In the genomic region with DNA sequence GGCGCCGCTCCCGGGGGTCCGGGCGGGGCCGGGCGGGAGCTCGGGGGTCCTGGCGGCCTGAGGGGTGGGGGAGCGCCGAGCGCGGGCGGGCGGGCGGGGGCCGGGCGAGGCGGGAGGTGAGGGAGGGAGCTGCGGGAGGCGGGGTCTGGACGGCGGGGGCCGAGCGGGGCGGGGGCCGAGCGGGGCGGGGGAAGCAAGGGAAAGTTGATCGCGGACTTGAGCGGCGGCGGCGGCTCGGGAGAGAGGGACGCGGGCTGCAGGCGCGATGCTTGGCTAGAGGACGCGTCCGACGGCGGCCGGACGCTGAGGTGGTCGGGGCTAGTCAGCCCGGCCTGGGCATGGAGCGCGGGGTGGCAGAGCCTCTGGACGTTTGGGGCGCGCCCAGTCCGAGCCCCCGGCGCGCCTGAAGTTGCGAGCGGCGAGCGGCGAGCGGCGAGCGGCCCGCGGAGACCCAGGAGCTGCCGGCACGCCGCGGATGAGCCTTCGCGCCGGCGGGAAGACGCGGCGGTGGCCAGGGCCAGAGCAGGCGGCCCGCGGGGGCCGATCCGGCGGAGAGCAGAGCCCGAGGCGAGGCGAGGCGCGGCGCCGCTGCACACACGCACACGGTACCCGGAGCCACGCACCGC, we compare ENCODE assay signal across 8 cellular contexts. TPM values are rescaled to one million over a fixed set of nuclear protein-coding genes. Genes with fewer than 3 reads are reported as not detected.
A peak's percentile ranks its signal among the peaks of the same experiment; 100 is the strongest.
DNase-seq lines count a peak whose midpoint lies in the region; ATAC-seq and TF ChIP-seq lines count a peak whose summit lies in the region.

A gene (plus strand): TSS at position 207 of the 626 bp plus-strand sequence. CDS start 42,912 bp downstream, outside the sequence.

- 1 to 2% (median 1%) methylated on average over 35 to 97 of the region's 97 CpGs for WGBS in stomach, 5 donors

- POLR2A ChIA-PET in A673 (lab: Charles Lee; ENCODE audit: low non-redundant PET): no interaction called here
- POLR2A ChIA-PET in HEK293 (lab: Yijun Ruan, JAX): interaction anchor here (0.6 to 1.5 kb wide), 2 partner anchors 74 to 311 kb away, joined by 3 read pairs; no protein-coding TSS in a partner anchor

- no TSS peak for BruUV-seq in A673 (replicated peaks; lab: Mats Ljungman, UMichigan)

- no peaks in the 10 kb centered on the region for H3K36me3 Mint-ChIP-seq in activated naive CD4-positive, alpha-beta T cell treated with anti-CD3 and anti-CD28 coated beads, Interleukin-2, amount 50 U/mL, for 72 hours

- peak; percentile 68 for DNase-seq in A673 (ENCODE audit: low spot score)
- no peak for DNase-seq in activated naive CD4-positive, alpha-beta T cell treated with anti-CD3 and anti-CD28 coated beads, Interleukin-2, amount 50 U/mL, for 72 hours (ENCODE audit: low spot score in 2 of 2)
- peak; percentile 3 for DNase-seq in iris pigment epithelial cell (ENCODE audit: low read depth)
- DNase-seq in stomach: peak; percentile 35
- DNase-seq in NK-92 treated with Interleukin-12 subunit alpha and Interleukin-12 subunit beta, amount 100 ng/mL, for 24 hours (lab: John Stamatoyannopoulos, UW): no peak
- DNase-seq in DMS153 (lab: John Stamatoyannopoulos, UW): no peak

- TF ChIP-seq CTCF in A673 (conservative IDR thresholded peaks at IDR 0.05; ENCODE audit: low read depth, low read length) (no peak), HEK293 (tag by site-specific recombination; IDR thresholded peaks at IDR 0.05) (no peak), stomach (IDR thresholded peaks at IDR 0.05) (no peak)

- no peaks in the 10 kb centered on the region for H3K36me3 ChIP-seq in A673 (ENCODE audit: insufficient read depth, low read length, poor library complexity, severe bottlenecking)
- no peaks in the 10 kb centered on the region for H3K36me3 ChIP-seq in HEK293 (ENCODE audit: control insufficient read depth in 2 of 2, insufficient read depth in 1 of 2, low read length in 2 of 2)
- no peaks in the 10 kb centered on the region for H3K36me3 ChIP-seq in stomach

- H3K4me3 ChIP-seq in A673 (ENCODE audit: low read depth, low read length, poor library complexity, severe bottlenecking) (peak within 1 kb of the TSS; percentile 67), HEK293 (ENCODE audit: low read depth, low read length) (peak within 1 kb of the TSS; percentile 40), stomach (peak within 1 kb of the TSS; percentile 53 to 61 (median 56))

- intact Hi-C loops in A673 (cut with micrococcal nuclease; ENCODE audit: unreplicated experiment): loop anchor here (1.0 to 5.0 kb wide), 2 partner anchors 172 to 300 kb away; no protein-coding TSS in a partner anchor
- intact Hi-C loops in stomach (cut with DNase I; ENCODE audit: low total_unique reads): loop anchor here (10.0 kb wide), 1 partner anchor 308 kb away; no protein-coding TSS in a partner anchor

- H3K4me1 ChIP-seq in A673 (ENCODE audit: insufficient read depth, low read length, poor library complexity, severe bottlenecking) (peaks cover 10% of the 10 kb centered on the region), HEK293 (ENCODE audit: control insufficient read depth, insufficient read depth, low read length) (peaks cover 4% of the 10 kb centered on the region; the same call in 1 of the 2 replicates), stomach (peaks cover 17 to 24% (median 23%) of the 10 kb centered on the region in 4 donors)

- H3K27ac Mint-ChIP-seq in activated naive CD4-positive, alpha-beta T cell treated with anti-CD3 and anti-CD28 coated beads, Interleukin-2, amount 50 U/mL, for 72 hours: no peak within 1 kb of the TSS

- H3K27me3 ChIP-seq in A673 (replicated peaks; ENCODE audit: insufficient read depth, low read depth, low read length, poor library complexity) (no peaks in the 10 kb centered on the region), stomach (peaks cover 5 to 77% (median 54%) of the 10 kb centered on the region in 3 donors)

- H3K9me3 ChIP-seq in A673 (ENCODE audit: low read depth, low read length, poor library complexity, severe bottlenecking): no peaks in the 10 kb centered on the region
- no peaks in the 10 kb centered on the region for H3K9me3 ChIP-seq in HEK293 (ENCODE audit: control insufficient read depth, insufficient read depth, low read depth, low read length)
- H3K9me3 ChIP-seq in stomach: no peaks in the 10 kb centered on the region

- CTCF ChIA-PET in A673 (lab: Charles Lee): interaction anchor here (0.5 to 3.1 kb wide), 6 partner anchors 13 to 311 kb away, joined by 4 to 22 read pairs (median 5); no protein-coding TSS in a partner anchor
- CTCF ChIA-PET in HEK293 (lab: Yijun Ruan, JAX): interaction anchor here (1.0 to 1.2 kb wide), 2 partner anchors 124 to 173 kb away, joined by 3 to 6 read pairs; no protein-coding TSS in a partner anchor

- H3K9me3 Mint-ChIP-seq in activated naive CD4-positive, alpha-beta T cell treated with anti-CD3 and anti-CD28 coated beads, Interleukin-2, amount 50 U/mL, for 72 hours: no peaks in the 10 kb centered on the region

- ATAC-seq in activated naive CD4-positive, alpha-beta T cell treated with anti-CD3 and anti-CD28 coated beads, Interleukin-2, amount 50 U/mL, for 72 hours: peak; percentile 28 to 49
- no peak for ATAC-seq in HG03159 (IDR thresholded peaks at IDR 0.05; ENCODE audit: unreplicated experiment)

- no peak for TF ChIP-seq POLR2A in stomach (IDR thresholded peaks at IDR 0.05)

- no peak for TF ChIP-seq EP300 in stomach (IDR thresholded peaks at IDR 0.05)

- H3K27ac ChIP-seq in A673 (ENCODE audit: low read depth, low read length, poor library complexity, severe bottlenecking) (peak within 1 kb of the TSS; percentile 63), HEK293 (ENCODE audit: extremely low read depth, low read depth, low read length) (peak within 1 kb of the TSS; percentile 21; the same call in 1 of the 2 replicates), stomach (peak within 1 kb of the TSS in 1 of 5 donors; percentile 75)

TF ChIP-seq in HEK293, 187 proteins besides CTCF, POLR2A, EP300 and RAD21:
- TF ChIP-seq ZNF223 (tag by site-specific recombination; IDR thresholded peaks at IDR 0.05): no peak
- TF ChIP-seq ZSCAN30 (tag by site-specific recombination; IDR thresholded peaks at IDR 0.05): peak; percentile 29; the same call in 1 of the 2 replicates
- TF ChIP-seq, protein P1, sequence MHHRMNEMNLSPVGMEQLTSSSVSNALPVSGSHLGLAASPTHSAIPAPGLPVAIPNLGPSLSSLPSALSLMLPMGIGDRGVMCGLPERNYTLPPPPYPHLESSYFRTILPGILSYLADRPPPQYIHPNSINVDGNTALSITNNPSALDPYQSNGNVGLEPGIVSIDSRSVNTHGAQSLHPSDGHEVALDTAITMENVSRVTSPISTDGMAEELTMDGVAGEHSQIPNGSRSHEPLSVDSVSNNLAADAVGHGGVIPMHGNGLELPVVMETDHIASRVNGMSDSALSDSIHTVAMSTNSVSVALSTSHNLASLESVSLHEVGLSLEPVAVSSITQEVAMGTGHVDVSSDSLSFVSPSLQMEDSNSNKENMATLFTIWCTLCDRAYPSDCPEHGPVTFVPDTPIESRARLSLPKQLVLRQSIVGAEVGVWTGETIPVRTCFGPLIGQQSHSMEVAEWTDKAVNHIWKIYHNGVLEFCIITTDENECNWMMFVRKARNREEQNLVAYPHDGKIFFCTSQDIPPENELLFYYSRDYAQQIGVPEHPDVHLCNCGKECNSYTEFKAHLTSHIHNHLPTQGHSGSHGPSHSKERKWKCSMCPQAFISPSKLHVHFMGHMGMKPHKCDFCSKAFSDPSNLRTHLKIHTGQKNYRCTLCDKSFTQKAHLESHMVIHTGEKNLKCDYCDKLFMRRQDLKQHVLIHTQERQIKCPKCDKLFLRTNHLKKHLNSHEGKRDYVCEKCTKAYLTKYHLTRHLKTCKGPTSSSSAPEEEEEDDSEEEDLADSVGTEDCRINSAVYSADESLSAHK (tag by site-specific recombination; IDR thresholded peaks at IDR 0.05): no peak
- peak; percentile 95 for TF ChIP-seq ZNF560 (tag by site-specific recombination; IDR thresholded peaks at IDR 0.05; ENCODE audit: borderline replicate concordance)
- peak; percentile 62 for TF ChIP-seq ZNF660 (tag by site-specific recombination; IDR thresholded peaks at IDR 0.05)
- TF ChIP-seq ZNF561 (tag by site-specific recombination; IDR thresholded peaks at IDR 0.05; ENCODE audit: borderline replicate concordance): peak; percentile 33; the same call in 1 of the 2 replicates
- TF ChIP-seq, protein P2, sequence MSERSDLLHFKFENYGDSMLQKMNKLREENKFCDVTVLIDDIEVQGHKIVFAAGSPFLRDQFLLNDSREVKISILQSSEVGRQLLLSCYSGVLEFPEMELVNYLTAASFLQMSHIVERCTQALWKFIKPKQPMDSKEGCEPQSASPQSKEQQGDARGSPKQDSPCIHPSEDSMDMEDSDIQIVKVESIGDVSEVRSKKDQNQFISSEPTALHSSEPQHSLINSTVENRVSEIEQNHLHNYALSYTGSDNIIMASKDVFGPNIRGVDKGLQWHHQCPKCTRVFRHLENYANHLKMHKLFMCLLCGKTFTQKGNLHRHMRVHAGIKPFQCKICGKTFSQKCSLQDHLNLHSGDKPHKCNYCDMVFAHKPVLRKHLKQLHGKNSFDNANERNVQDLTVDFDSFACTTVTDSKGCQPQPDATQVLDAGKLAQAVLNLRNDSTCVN (tag by site-specific recombination; optimal IDR thresholded peaks at IDR 0.05): peak; percentile 68
- no peak for TF ChIP-seq ZNF747 (tag by site-specific recombination; IDR thresholded peaks at IDR 0.05)

RNA-seq across cellular contexts. Expression of the gene that starts here (rescaled TPM):
- 49.7 and 50.7 TPM in 2 replicates for total RNA-seq in A673 (2021)
- 10 to 100 TPM in 1 of 2 donors, 1 to 10 TPM in 1; 1.7 to 11.2 TPM for total RNA-seq in activated naive CD4-positive, alpha-beta T cell treated with anti-CD3 and anti-CD28 coated beads, Interleukin-2, amount 50 U/mL, for 72 hours
- total RNA-seq in stomach: 1 to 10 TPM; 1.7 to 8.2 (median 4.0) TPM
- under 1 TPM; 0.31 to 0.53 (median 0.37) TPM for polyA plus RNA-seq in stomach

Comparison
In these comparisons a context has a peak if more than half of its experiments do, and no peak if none do; other contexts are left out.
1. DNase-seq: peak in A673 (single experiment), iris pigment epithelial cell (single experiment) and stomach (single experiment); none in activated naive CD4-positive, alpha-beta T cell treated with anti-CD3 and anti-CD28 coated beads, Interleukin-2, amount 50 U/mL, for 72 hours (0 of 2), NK-92 treated with Interleukin-12 subunit alpha and Interleukin-12 subunit beta, amount 100 ng/mL, for 24 hours (single experiment) and DMS153 (single experiment).
2. Peak in every context shown above with its lines, with median percentiles within 50 percentile points of each other: H3K4me3 ChIP-seq.